ENCODE assay signal across 11 cellular contexts in the genomic region with DNA sequence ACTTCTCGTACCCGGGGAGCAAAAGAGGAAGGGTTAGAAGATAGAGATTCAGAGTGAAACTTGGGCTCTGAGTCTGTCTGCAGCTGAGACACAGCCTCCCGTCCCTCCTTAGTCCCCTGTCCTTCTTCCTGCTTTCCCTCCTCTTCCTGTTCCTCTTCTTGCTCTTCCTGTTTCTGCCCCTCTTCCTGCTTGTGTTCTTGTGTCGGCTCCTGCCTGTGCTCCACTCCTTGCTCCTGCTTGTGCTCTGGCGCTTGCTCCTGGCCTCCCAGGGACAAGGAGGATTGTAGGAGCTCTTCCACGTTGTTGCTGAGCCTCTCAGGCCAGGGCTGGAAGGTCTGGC. TPM values are rescaled to one million over a fixed set of nuclear protein-coding genes. Genes with fewer than 3 reads are reported as not detected.
DNase-seq lines count a peak whose midpoint lies in the region; ATAC-seq and TF ChIP-seq lines count a peak whose summit lies in the region.
"Had no signal": no experiment of that assay in that cellular context is flagged by ENCODE, and none has a peak within 500 bp of the region (broad histone marks: within the 10 kb centered on the region; RNA-seq: fewer than 3 reads in every experiment).

No MANE protein-coding gene starts in this region.

- DNase-seq in right cardiac atrium = no peak
- DNase-seq in spleen = no peak
- DNase-seq in activated CD8-positive, alpha-beta memory T cell treated with anti-CD3 and anti-CD28 coated beads for 24 hours = no peak
- DNase-seq in glomerular visceral epithelial cell (ENCODE audit: extremely low spot score) = no peak
- DNase-seq in activated T-cell treated with anti-CD3 and anti-CD28 coated beads for 4 hours = no peak
- DNase-seq in activated naive CD4-positive, alpha-beta T cell (lab: John Stamatoyannopoulos, UW) = no peak
- DNase-seq: kidney, NCI-H2107, PC-9 had no signal

- TF ChIP-seq CTCF in OCI-LY3 (IDR thresholded peaks at IDR 0.05; ENCODE audit: low read depth, low read length) (no peak), spleen (IDR thresholded peaks at IDR 0.05 in 8 of 11, conservative IDR thresholded peaks at IDR 0.05 in 3 of 11) (no peak)

- H3K79me2 ChIP-seq in OCI-LY3 (ENCODE audit: low read length) = no peaks in the 10 kb centered on the region

- no peaks in the 10 kb centered on the region for H3K36me3 ChIP-seq in OCI-LY3 (replicated peaks; ENCODE audit: low read depth, low read length)
- peaks cover 0 to 20% (median 12%) of the 10 kb centered on the region in 6 donors for H3K36me3 ChIP-seq in spleen

- H3K4me2 ChIP-seq in OCI-LY3 (ENCODE audit: low read length) = peak overlapping the region; percentile 86
- H3K4me2 ChIP-seq: PC-9 had no signal

- no peaks in the 10 kb centered on the region for H4K20me1 ChIP-seq in OCI-LY3 (ENCODE audit: insufficient read depth, low read length)

- H3K4me3 ChIP-seq in OCI-LY3 (ENCODE audit: low read length) (peak overlapping the region; percentile 70), right cardiac atrium (ENCODE audit: low read length) (no peak overlapping the region), spleen (peak overlapping the region in 3 of 8 donors; percentile 5 to 44 (median 11))
- H3K4me3 ChIP-seq: PC-9 had no signal

- peak; percentile 7 to 15 for ATAC-seq in right cardiac atrium

- H3K4me1 ChIP-seq in OCI-LY3 (ENCODE audit: low read length) = peaks cover 39% of the 10 kb centered on the region
- H3K4me1 ChIP-seq in right cardiac atrium (ENCODE audit: control insufficient read depth, insufficient read depth, low read length) = no peaks in the 10 kb centered on the region
- peaks cover 20 to 68% (median 42%) of the 10 kb centered on the region in 6 donors for H3K4me1 ChIP-seq in spleen

- H3K9me3 ChIP-seq in OCI-LY3 (ENCODE audit: insufficient read depth, low read length) (no peaks in the 10 kb centered on the region), right cardiac atrium (ENCODE audit: control insufficient read depth, low read length) (no peaks in the 10 kb centered on the region), spleen (peaks cover 0 to 16% (median 4%) of the 10 kb centered on the region in 8 donors)

- intact Hi-C loops in right cardiac atrium (cut with DNase I) = no loop called here
- intact Hi-C loops in spleen (cut with DNase I; ENCODE audit: low total_unique reads) = no loop called here

- H3K9ac ChIP-seq in OCI-LY3 (ENCODE audit: low read length) = peak overlapping the region; percentile 76

- H3K27me3 ChIP-seq in OCI-LY3 (ENCODE audit: low read depth, low read length) (no peaks in the 10 kb centered on the region), right cardiac atrium (ENCODE audit: control insufficient read depth, insufficient read depth) (no peaks in the 10 kb centered on the region), spleen (replicated peaks in 1 of 7) (no peaks in the 10 kb centered on the region)

- peak; percentile 41 for TF ChIP-seq POLR2A in GM19193 (IDR thresholded peaks at IDR 0.05; ENCODE audit: extremely low read depth, insufficient read depth, insufficient read length)
- TF ChIP-seq POLR2A in spleen (IDR thresholded peaks at IDR 0.05) = no peak

- no peak overlapping the region for H2AFZ ChIP-seq in OCI-LY3 (ENCODE audit: low read depth, low read length)
- H2AFZ ChIP-seq: PC-9 had no signal

- H3K27ac ChIP-seq in OCI-LY3 (ENCODE audit: low read length) (peak overlapping the region; percentile 96), right cardiac atrium (ENCODE audit: low read length) (no peak overlapping the region), spleen (peak overlapping the region in 7 of 8 donors; percentile 54 to 83 (median 67))
- H3K27ac ChIP-seq: PC-9 had no signal

- WGBS in right cardiac atrium = 53% methylated on average over 6 of the region's 6 CpGs
- 17 to 28% (median 20%) methylated on average over 6 of the region's 6 CpGs for WGBS in spleen, 5 donors

RNA-seq across cellular contexts. Expression of a gene that starts 3.0 kb away (rescaled TPM):
- 1 to 10 TPM; 1.0 to 2.1 (median 1.1) TPM for total RNA-seq in right cardiac atrium
- polyA plus RNA-seq in right cardiac atrium = 0.50 TPM
- 10 to 100 TPM; 13.2 to 41.7 (median 18.1) TPM for total RNA-seq in spleen
- 1 to 10 TPM; 7.2 to 8.8 (median 7.3) TPM for polyA plus RNA-seq in spleen

RNA-seq across cellular contexts. Expression of a gene that starts 8.5 kb away (rescaled TPM):
- total RNA-seq in right cardiac atrium = 1 to 10 TPM; 1.1 to 2.6 (median 2.0) TPM
- polyA plus RNA-seq in right cardiac atrium = 0.86 TPM
- total RNA-seq in spleen = 10 to 100 TPM; 12.9 to 26.6 (median 16.9) TPM
- 10 to 100 TPM; 10.9 to 16.0 (median 14.9) TPM for polyA plus RNA-seq in spleen

RNA-seq across cellular contexts. Expression of a gene that starts 18.7 kb away (rescaled TPM):
- total RNA-seq in right cardiac atrium (10 to 100 TPM; 18.3 to 31.2 (median 30.2) TPM), spleen (10 to 100 TPM; 34.5 to 68.8 (median 49.9) TPM)
- polyA plus RNA-seq in right cardiac atrium (27.0 TPM), spleen (10 to 100 TPM; 33.0 to 56.7 (median 50.3) TPM)

RNA-seq across cellular contexts. Expression of a gene that starts 37.0 kb away (rescaled TPM):
- total RNA-seq in right cardiac atrium = 100 to 1,000 TPM; 138 to 165 (median 153) TPM
- 142 TPM for polyA plus RNA-seq in right cardiac atrium
- 100 to 1,000 TPM; 202 to 272 (median 240) TPM for total RNA-seq in spleen
- polyA plus RNA-seq in spleen = 100 to 1,000 TPM; 136 to 169 (median 154) TPM

RNA-seq across cellular contexts. Expression of a gene that starts 44.9 kb away (rescaled TPM):
- total RNA-seq in right cardiac atrium = 10 to 100 TPM; 32.9 to 35.0 (median 33.8) TPM
- polyA plus RNA-seq in right cardiac atrium = 23.5 TPM
- total RNA-seq in spleen = 10 to 100 TPM; 48.8 to 79.8 (median 59.0) TPM
- polyA plus RNA-seq in spleen = 10 to 100 TPM; 18.9 to 35.9 (median 28.7) TPM

Comparison
In these comparisons a context has a peak if more than half of its experiments do, and no peak if none do; other contexts are left out.
1. RNA of a gene that starts 3.0 kb away (total RNA-seq): 13.2 to 41.7 TPM in spleen; 1.0 to 2.1 TPM in right cardiac atrium; every median in the first group is over 4 times any median in the second.